Comparison of ENCODE assay signal across 23 cellular contexts in genomic region chr2:126534508-126534907, GRCh38.
DNase-seq lines count a peak whose midpoint lies in the region; ATAC-seq, FAIRE-seq and TF ChIP-seq lines count a peak whose summit lies in the region.
"Had no signal": no experiment of that assay in that cellular context is flagged by ENCODE, and none has a peak within 500 bp of the region (broad histone marks: within the 10 kb centered on the region; RNA-seq: fewer than 3 reads in every experiment).

No MANE protein-coding gene starts in this region.

- POLR2A ChIA-PET in HepG2 (lab: Yijun Ruan, JAX): no interaction called here

- TF ChIP-seq CTCF in HepG2 (CRISPR knock-in tag; IDR thresholded peaks at IDR 0.05) (no peak), right lobe of liver (IDR thresholded peaks at IDR 0.05) (no peak), D721Med (IDR thresholded peaks at IDR 0.05; ENCODE audit: insufficient read depth, missing control alignments) (no peak)

- H3K9ac ChIP-seq in HepG2 (ENCODE audit: insufficient read depth, low read depth, low read length): no peak overlapping the region

- H2AFZ ChIP-seq in HepG2 (ENCODE audit: low read length): no peak overlapping the region

- no peak overlapping the region for H3K4me3 Mint-ChIP-seq in T-helper 1 cell treated with Interleukin-12 subunit alpha and Interleukin-12 subunit beta and Interleukin-4 antibody, amounts not matched to agents 30 μg/mL and 1 μg/mL, for 36 hours
- H3K4me3 Mint-ChIP-seq: brain; CD4-positive, alpha-beta memory T cell; natural killer cell; stimulated activated memory B cell treated with anti-CD40 and anti-IgM and Interleukin-4, amounts not matched to agents 10 μg/mL and 1 μg/mL and 100 μg/mL, for 72 hours had no signal

- intact Hi-C loops in HepG2 (cut with micrococcal nuclease; ENCODE audit: unreplicated experiment): no loop called here
- intact Hi-C loops in right lobe of liver (cut with DNase I): no loop called here

- no peak overlapping the region for H3K4me3 ChIP-seq in HepG2 (replicated peaks in 1 of 3; ENCODE audit: insufficient read depth in 1 of 3, low read depth in 2 of 3, low read length in 3 of 3)
- H3K4me3 ChIP-seq in right lobe of liver: no peak overlapping the region
- H3K4me3 ChIP-seq: adrenal gland, left lung, spleen, thyroid gland had no signal

- H3K4me2 ChIP-seq in HepG2 (ENCODE audit: low read depth, low read length): no peak overlapping the region

- no peaks in the 10 kb centered on the region for H3K79me2 ChIP-seq in HepG2 (ENCODE audit: insufficient read depth, low read length)

- H3K4me1 Mint-ChIP-seq in T-helper 1 cell treated with Interleukin-12 subunit alpha and Interleukin-12 subunit beta and Interleukin-4 antibody, amounts not matched to agents 30 μg/mL and 1 μg/mL, for 36 hours (ENCODE audit: low read depth): peaks cover 7% of the 10 kb centered on the region
- H3K4me1 Mint-ChIP-seq: brain; CD4-positive, alpha-beta memory T cell had no signal

- H3K27me3 Mint-ChIP-seq in T-helper 1 cell treated with Interleukin-12 subunit alpha and Interleukin-12 subunit beta and Interleukin-4 antibody, amounts not matched to agents 30 μg/mL and 1 μg/mL, for 36 hours (ENCODE audit: low read depth): no peaks in the 10 kb centered on the region
- H3K27me3 Mint-ChIP-seq: brain had no signal

- H3K27me3 ChIP-seq in HepG2 (ENCODE audit: control insufficient read depth in 1 of 2, insufficient read depth in 2 of 2, low read length in 2 of 2) (no peaks in the 10 kb centered on the region), right lobe of liver (no peaks in the 10 kb centered on the region)
- H3K27me3 ChIP-seq: adrenal gland, left lung, thyroid gland had no signal

- H3K36me3 ChIP-seq in HepG2 (replicated peaks in 1 of 2; ENCODE audit: control insufficient read depth in 1 of 2, insufficient read depth in 2 of 2, low read length in 2 of 2) (no peaks in the 10 kb centered on the region), right lobe of liver (no peaks in the 10 kb centered on the region)
- H3K36me3 ChIP-seq: adrenal gland, left lung, spleen, thyroid gland had no signal

- peaks cover 2% of the 10 kb centered on the region for H3K9me3 Mint-ChIP-seq in T-helper 1 cell treated with Interleukin-12 subunit alpha and Interleukin-12 subunit beta and Interleukin-4 antibody, amounts not matched to agents 30 μg/mL and 1 μg/mL, for 36 hours
- H3K9me3 Mint-ChIP-seq: natural killer cell; stimulated activated memory B cell treated with anti-CD40 and anti-IgM and Interleukin-4, amounts not matched to agents 10 μg/mL and 1 μg/mL and 100 μg/mL, for 72 hours had no signal

- BruUV-seq in HepG2 (replicated peaks; lab: Mats Ljungman, UMichigan): no TSS peak

- ATAC-seq in HepG2: no peak
- no peak for ATAC-seq in right lobe of liver
- ATAC-seq in GM21529 (IDR thresholded peaks at IDR 0.05; ENCODE audit: unreplicated experiment): peak; percentile 66
- ATAC-seq: left lung; natural killer cell; stimulated activated memory B cell treated with anti-CD40 and anti-IgM and Interleukin-4, amounts not matched to agents 10 μg/mL and 1 μg/mL and 100 μg/mL, for 72 hours had no signal

- no peaks in the 10 kb centered on the region for H4K20me1 ChIP-seq in HepG2 (ENCODE audit: insufficient read depth, low read length)

- no peak for TF ChIP-seq RAD21 in HepG2 (CRISPR knock-in tag; IDR thresholded peaks at IDR 0.05)

- no peaks in the 10 kb centered on the region for H3K36me3 Mint-ChIP-seq in T-helper 1 cell treated with Interleukin-12 subunit alpha and Interleukin-12 subunit beta and Interleukin-4 antibody, amounts not matched to agents 30 μg/mL and 1 μg/mL, for 36 hours (ENCODE audit: low read depth)
- H3K36me3 Mint-ChIP-seq: brain; CD4-positive, alpha-beta memory T cell; natural killer cell; stimulated activated memory B cell treated with anti-CD40 and anti-IgM and Interleukin-4, amounts not matched to agents 10 μg/mL and 1 μg/mL and 100 μg/mL, for 72 hours had no signal

- in situ Hi-C loops in HepG2 (cut with HindIII; ENCODE audit: extremely low pct_ligation_motif_present, low pct_unique_long_range_greater_than_20kb): no loop called here

- H3K27ac ChIP-seq in HepG2 (ENCODE audit: extremely low read length, insufficient read depth, low read length): no peak overlapping the region
- no peak overlapping the region for H3K27ac ChIP-seq in right lobe of liver
- H3K27ac ChIP-seq: adrenal gland, left lung, thyroid gland had no signal

- 2% methylated on average over 5 of the region's 5 CpGs for WGBS in HepG2 (ENCODE audit: low lambda C conversion rate)
- 33% methylated on average over 5 of the region's 5 CpGs for WGBS in right lobe of liver (ENCODE audit: insufficient coverage, low coverage, low lambda C conversion rate, missing lambda C conversion rate)

- DNase-seq in HepG2 (ENCODE audit: low spot score): no peak
- DNase-seq in right lobe of liver: no peak
- no peak for DNase-seq in D721Med (ENCODE audit: insufficient read length, low spot score)
- DNase-seq in T-helper 9 cell: no peak
- no peak for DNase-seq in superior temporal gyrus (ENCODE audit: extremely low spot score)
- DNase-seq: activated CD4-positive, alpha-beta T cell treated with anti-CD3 and anti-CD28 coated beads for 1 hour; activated CD8-positive, alpha-beta memory T cell treated with anti-CD3 and anti-CD28 coated beads, Interleukin-2, amount 50 U/mL, for 4 hours; CD4-positive, alpha-beta memory T cell; left lung; natural killer cell; NCI-H1694; NCI-H2171 treated with DMSO at 0.1 percent for 48 hours; NCI-H69; spleen; stimulated activated CD4-positive, alpha-beta T cell treated with anti-CD3 and anti-CD28 coated beads, Interleukin-2, amount 100 ng/mL, for 48 hours; thyroid gland had no signal

- TF ChIP-seq POLR2A in HepG2 (IDR thresholded peaks at IDR 0.05; ENCODE audit: insufficient read depth in 1 of 2, low read depth in 2 of 2, low read length in 2 of 2) (no peak), right lobe of liver (IDR thresholded peaks at IDR 0.05) (no peak)

- CTCF ChIA-PET in HepG2 (lab: Yijun Ruan, JAX; ENCODE audit: low intra/inter-chr PET ratio, low total read pairs): no interaction called here

- H3K9me3 ChIP-seq in HepG2 (ENCODE audit: low read length): no peaks in the 10 kb centered on the region
- H3K9me3 ChIP-seq in right lobe of liver: no peaks in the 10 kb centered on the region
- H3K9me3 ChIP-seq: adrenal gland, left lung, spleen, thyroid gland had no signal

- peak overlapping the region; percentile 45 for H3K27ac Mint-ChIP-seq in T-helper 1 cell treated with Interleukin-12 subunit alpha and Interleukin-12 subunit beta and Interleukin-4 antibody, amounts not matched to agents 30 μg/mL and 1 μg/mL, for 36 hours
- H3K27ac Mint-ChIP-seq: brain; natural killer cell; stimulated activated memory B cell treated with anti-CD40 and anti-IgM and Interleukin-4, amounts not matched to agents 10 μg/mL and 1 μg/mL and 100 μg/mL, for 72 hours had no signal

- FAIRE-seq in HepG2 (lab: Jason Lieb, UNC): no peak
- no peak for FAIRE-seq in D721Med (lab: Jason Lieb, UNC)
- FAIRE-seq: RCC 7860, TTC549 had no signal

- no peaks in the 10 kb centered on the region for H3K4me1 ChIP-seq in HepG2 (ENCODE audit: insufficient read depth, low read length)
- H3K4me1 ChIP-seq in right lobe of liver: no peaks in the 10 kb centered on the region
- H3K4me1 ChIP-seq: adrenal gland, left lung, thyroid gland had no signal

- no peak for TF ChIP-seq EP300 in HepG2 (IDR thresholded peaks at IDR 0.05; ENCODE audit: low read depth in 2 of 2, low read length in 2 of 2)
- no peak for TF ChIP-seq EP300 in HepG2 (CRISPR knock-in tag; IDR thresholded peaks at IDR 0.05; ENCODE audit: borderline replicate concordance)

TF ChIP-seq in HepG2, 621 proteins besides CTCF, POLR2A, EP300 and RAD21:
- peak; percentile 18; the same call in 1 of the 2 replicates for TF ChIP-seq CREB1 (IDR thresholded peaks at IDR 0.05)
- no peak for TF ChIP-seq CREB1 (CRISPR knock-in tag; IDR thresholded peaks at IDR 0.05)
- no peak for TF ChIP-seq TOE1 (CRISPR knock-in tag; IDR thresholded peaks at IDR 0.05)
- no peak for TF ChIP-seq MEIS2 (CRISPR knock-in tag; IDR thresholded peaks at IDR 0.05)
